24 cellular contexts compared by ENCODE assay signal in genomic region chr3:138289701-138290100, GRCh38. TPM values are rescaled to one million over a fixed set of nuclear protein-coding genes. Genes with fewer than 3 reads are reported as not detected.
DNase-seq lines count a peak whose midpoint lies in the region; ATAC-seq and TF ChIP-seq lines count a peak whose summit lies in the region.
"Had no signal": no experiment of that assay in that cellular context is flagged by ENCODE, and none has a peak within 500 bp of the region (broad histone marks: within the 10 kb centered on the region; RNA-seq: fewer than 3 reads in every experiment).

No MANE protein-coding gene starts in this region.

- DNase-seq in activated CD4-positive, alpha-beta T cell treated with anti-CD3 and anti-CD28 coated beads, Interleukin-2, amount 10 ng/mL, durations not matched to agents 24 days and 14 days: no peak
- no peak for DNase-seq in activated CD4-positive, alpha-beta T cell treated with anti-CD3 and anti-CD28 coated beads for 1 hour
- DNase-seq in activated naive CD4-positive, alpha-beta T cell treated with anti-CD3 and anti-CD28 coated beads, Interleukin-2, amount 50 U/mL, for 72 hours (ENCODE audit: low spot score in 2 of 2): no peak
- DNase-seq in activated naive CD4-positive, alpha-beta T cell treated with Interleukin-2 at 50 U/mL for 16 hours: no peak
- DNase-seq in chondrocyte (ENCODE audit: low spot score) (no peak), activated gamma-delta T cell treated with Interleukin-2 at 50 U/mL for 16 hours (no peak), NCI-H774 (lab: John Stamatoyannopoulos, UW) (no peak)
- DNase-seq in stimulated activated naive CD8-positive, alpha-beta T cell treated with anti-CD3 and anti-CD28 coated beads, Interleukin-15, Interleukin-2, amounts not matched to agents 100 U/mL and 50 U/mL, for 24 hours: no peak
- DNase-seq: Calu3; DMS79 treated with DMSO at 0.1 percent for 48 hours; GF-D8; IMR-90; KG1; MG63; NCI-H2029; NCI-H446; NCI-H524 treated with DMSO at 0.1 percent for 48 hours; NCI-H82; NK-92 treated with Interleukin-12 subunit alpha and Interleukin-12 subunit beta, amount 100 ng/mL, for 24 hours; Right ventricle myocardium superior; RPMI8226 had no signal

- ATAC-seq in activated naive CD4-positive, alpha-beta T cell treated with anti-CD3 and anti-CD28 coated beads, Interleukin-2, amount 50 U/mL, for 72 hours: peak; percentile 68 to 70
- ATAC-seq in stimulated activated naive CD8-positive, alpha-beta T cell treated with anti-CD3 and anti-CD28 coated beads, Interleukin-15, Interleukin-2, amounts not matched to agents 100 U/mL and 50 U/mL, for 24 hours: peak; percentile 73
- ATAC-seq: HCT116 had no signal

- H3K36me3 Mint-ChIP-seq in activated CD4-positive, alpha-beta T cell treated with anti-CD3 and anti-CD28 coated beads, Interleukin-2, amount 10 ng/mL, durations not matched to agents 24 days and 14 days (ENCODE audit: low read depth): peaks cover 52% of the 10 kb centered on the region
- peaks cover 7 to 50% of the 10 kb centered on the region in 2 donors for H3K36me3 Mint-ChIP-seq in activated naive CD4-positive, alpha-beta T cell treated with anti-CD3 and anti-CD28 coated beads, Interleukin-2, amount 50 U/mL, for 72 hours
- H3K36me3 Mint-ChIP-seq in chondrocyte (ENCODE audit: low read depth): peaks cover 39% of the 10 kb centered on the region

- H3K9me3 Mint-ChIP-seq in activated CD4-positive, alpha-beta T cell treated with anti-CD3 and anti-CD28 coated beads, Interleukin-2, amount 10 ng/mL, durations not matched to agents 24 days and 14 days: peaks cover 5% of the 10 kb centered on the region
- H3K9me3 Mint-ChIP-seq in activated naive CD4-positive, alpha-beta T cell treated with anti-CD3 and anti-CD28 coated beads, Interleukin-2, amount 50 U/mL, for 72 hours: peaks cover 0 to 7% of the 10 kb centered on the region in 2 donors
- H3K9me3 Mint-ChIP-seq in chondrocyte (ENCODE audit: low read depth): no peaks in the 10 kb centered on the region

- no peak for TF ChIP-seq CTCF in chondrocyte (IDR thresholded peaks at IDR 0.05)

- peak overlapping the region; percentile 36 for H3K27ac Mint-ChIP-seq in activated CD4-positive, alpha-beta T cell treated with anti-CD3 and anti-CD28 coated beads, Interleukin-2, amount 10 ng/mL, durations not matched to agents 24 days and 14 days
- peak overlapping the region; percentile 48 to 73 for H3K27ac Mint-ChIP-seq in activated naive CD4-positive, alpha-beta T cell treated with anti-CD3 and anti-CD28 coated beads, Interleukin-2, amount 50 U/mL, for 72 hours
- H3K27ac Mint-ChIP-seq in chondrocyte (ENCODE audit: unreplicated experiment): peak overlapping the region; percentile 18

- H3K27me3 Mint-ChIP-seq in activated CD4-positive, alpha-beta T cell treated with anti-CD3 and anti-CD28 coated beads, Interleukin-2, amount 10 ng/mL, durations not matched to agents 24 days and 14 days: no peaks in the 10 kb centered on the region
- H3K27me3 Mint-ChIP-seq in chondrocyte (ENCODE audit: low read depth): no peaks in the 10 kb centered on the region

- no peak overlapping the region for H3K4me3 Mint-ChIP-seq in activated CD4-positive, alpha-beta T cell treated with anti-CD3 and anti-CD28 coated beads, Interleukin-2, amount 10 ng/mL, durations not matched to agents 24 days and 14 days
- no peak overlapping the region for H3K4me3 Mint-ChIP-seq in chondrocyte (ENCODE audit: unreplicated experiment)

- intact Hi-C loops in activated CD4-positive, alpha-beta T cell treated with anti-CD3 and anti-CD28 coated beads, Interleukin-2, amount 10 ng/mL, durations not matched to agents 24 days and 14 days (cut with micrococcal nuclease): no loop called here

- peaks cover 7% of the 10 kb centered on the region for H3K4me1 Mint-ChIP-seq in activated CD4-positive, alpha-beta T cell treated with anti-CD3 and anti-CD28 coated beads, Interleukin-2, amount 10 ng/mL, durations not matched to agents 24 days and 14 days
- no peaks in the 10 kb centered on the region for H3K4me1 Mint-ChIP-seq in chondrocyte (ENCODE audit: low read depth)

RNA-seq across cellular contexts. Expression of gene NME9, which starts 40.0 kb away (rescaled TPM):
- total RNA-seq in activated CD4-positive, alpha-beta T cell treated with anti-CD3 and anti-CD28 coated beads, Interleukin-2, amount 10 ng/mL, durations not matched to agents 24 days and 14 days: not detected in 2 replicates
- total RNA-seq in activated naive CD4-positive, alpha-beta T cell treated with anti-CD3 and anti-CD28 coated beads, Interleukin-2, amount 50 U/mL, for 72 hours: 1 to 10 TPM in 1 of 2 donors, not detected in 1; 3.7 TPM
- not detected in 3 replicates for total RNA-seq in chondrocyte
- total RNA-seq: A172, Calu3, H4, IMR-90, Right ventricle myocardium superior had no signal

RNA-seq across cellular contexts. Expression of gene MRAS, which starts 58.7 kb away (rescaled TPM):
- total RNA-seq in activated CD4-positive, alpha-beta T cell treated with anti-CD3 and anti-CD28 coated beads, Interleukin-2, amount 10 ng/mL, durations not matched to agents 24 days and 14 days: 0.07 TPM in 1 of 2 replicates, not detected in the other
- total RNA-seq in activated naive CD4-positive, alpha-beta T cell treated with anti-CD3 and anti-CD28 coated beads, Interleukin-2, amount 50 U/mL, for 72 hours: 1 to 10 TPM in 1 of 2 donors, not detected in 1; 1.5 TPM
- 64.6 to 75.8 TPM (median 68.4 TPM) in 3 replicates for total RNA-seq in chondrocyte

Comparison
In these comparisons a context has a peak if more than half of its experiments do, and no peak if none do; other contexts are left out.
1. RNA of gene MRAS, which starts 58.7 kb away (total RNA-seq): 64.6 to 75.8 TPM in chondrocyte; 1.5 TPM in activated naive CD4-positive, alpha-beta T cell treated with anti-CD3 and anti-CD28 coated beads, Interleukin-2, amount 50 U/mL, for 72 hours and 0.07 TPM in activated CD4-positive, alpha-beta T cell treated with anti-CD3 and anti-CD28 coated beads, Interleukin-2, amount 10 ng/mL, durations not matched to agents 24 days and 14 days; every median in the first group is over 10 times any median in the second.
2. Peak in every context shown above with its lines, with median percentiles within 50 percentile points of each other: H3K27ac Mint-ChIP-seq.